1 cellular context compared by ENCODE assay signal in the genomic region with DNA sequence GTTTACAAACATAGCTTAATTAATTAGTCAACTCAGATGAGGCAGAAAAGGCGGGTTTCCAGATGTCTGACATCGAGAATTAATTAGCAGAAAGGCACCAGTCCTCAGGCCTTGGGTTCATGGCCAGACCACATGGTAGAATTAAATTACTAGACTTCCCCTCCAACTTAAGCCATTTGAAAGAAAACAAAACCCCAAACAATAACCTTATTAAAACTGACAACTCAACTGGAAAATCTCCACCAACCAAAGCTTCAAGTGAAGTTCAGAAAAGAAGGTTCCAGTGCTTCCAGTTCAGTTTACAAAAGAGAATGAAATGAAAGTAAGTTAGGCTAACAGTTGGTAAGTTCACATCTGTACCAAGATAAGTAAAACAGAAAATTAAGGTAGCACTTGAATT.
TF ChIP-seq lines count a peak whose summit lies in the region.

No MANE protein-coding gene starts in this region.

TF ChIP-seq in GM12878, 131 proteins besides CTCF, POLR2A, EP300 and RAD21 (continued from another document):
- TF ChIP-seq ZBTB40 (IDR thresholded peaks at IDR 0.05; ENCODE audit: borderline replicate concordance) (no peak; the same call in 1 of the 2 replicates), IRF5 (IDR thresholded peaks at IDR 0.05; ENCODE audit: borderline replicate concordance) (no peak)
